20 cellular contexts compared by ENCODE assay signal in genomic region chr6:45589367-45589766, GRCh38.
DNase-seq lines count a peak whose midpoint lies in the region; ATAC-seq, FAIRE-seq and TF ChIP-seq lines count a peak whose summit lies in the region.
"Had no signal": no experiment of that assay in that cellular context is flagged by ENCODE, and none has a peak within 500 bp of the region (broad histone marks: within the 10 kb centered on the region; RNA-seq: fewer than 3 reads in every experiment).

No MANE protein-coding gene starts in this region.

- H4K20me1 ChIP-seq in SK-N-SH (ENCODE audit: insufficient read depth), result no peaks in the 10 kb centered on the region
- H4K20me1 ChIP-seq in keratinocyte (ENCODE audit: control insufficient read depth, extremely low read depth, insufficient read depth, low read length), result no peaks in the 10 kb centered on the region

- H3K9me2 ChIP-seq in SK-N-SH, result no peaks in the 10 kb centered on the region

- H3K4me1 Mint-ChIP-seq in CD4-positive, alpha-beta memory T cell, result peaks cover 72 to 94% (median 81%) of the 10 kb centered on the region in 4 donors
- H3K4me1 Mint-ChIP-seq in activated T-helper 1 cell treated with anti-CD3 and anti-CD28 coated beads, Interleukin-12 subunit alpha, Interleukin-12 subunit beta, Interleukin-2, Interleukin-4 antibody, amounts not matched to agents 30 ng/mL and 10 ng/mL and 1 ng/mL, durations not matched to agents 14 hours and 24 hours and 36 hours (ENCODE audit: low read depth), result peaks cover 88% of the 10 kb centered on the region

- CTCF ChIA-PET in SK-N-SH (lab: Yijun Ruan, JAX), result no interaction called here
- CTCF ChIA-PET in CD4-positive, alpha-beta memory T cell (lab: Charles Lee; ENCODE audit: partially characterized antibody), result interaction anchor here (0.9 to 1.0 kb wide), 2 partner anchors 31 to 125 kb away, joined by 3 to 4 read pairs; no protein-coding TSS in a partner anchor

- H3K9me3 ChIP-seq in SK-N-SH (no peaks in the 10 kb centered on the region), keratinocyte (ENCODE audit: control insufficient read depth, low read depth, low read length) (no peaks in the 10 kb centered on the region), BE2C (no peaks in the 10 kb centered on the region)
- H3K9me3 ChIP-seq in CD4-positive, alpha-beta memory T cell (ENCODE audit: control insufficient read depth in 1 of 2, low read length in 2 of 2), result no peaks in the 10 kb centered on the region
- H3K9me3 ChIP-seq: colonic mucosa, lower lobe of right lung, transverse colon had no signal

- H3K79me2 ChIP-seq in SK-N-SH (ENCODE audit: insufficient read depth) (no peaks in the 10 kb centered on the region), keratinocyte (ENCODE audit: control insufficient read depth, insufficient read depth, low read length) (no peaks in the 10 kb centered on the region)
- H3K79me2 ChIP-seq: parathyroid adenoma had no signal

- POLR2A ChIA-PET in SK-N-SH (lab: Yijun Ruan, JAX), result no interaction called here
- POLR2A ChIA-PET in CD4-positive, alpha-beta memory T cell (lab: Charles Lee; ENCODE audit: partially characterized antibody), result interaction anchor here (0.9 to 1.5 kb wide), 5 partner anchors 30 to 212 kb away, joined by 3 to 5 read pairs (median 4); partner anchors contain the start of gene SUPT3H

- no peak for TF ChIP-seq EP300 in SK-N-SH (IDR thresholded peaks at IDR 0.05; ENCODE audit: borderline replicate concordance in 1 of 2, low read depth in 1 of 2, low read length in 1 of 2)

- no peaks in the 10 kb centered on the region for H3K27me3 Mint-ChIP-seq in CD4-positive, alpha-beta memory T cell
- no peaks in the 10 kb centered on the region for H3K27me3 Mint-ChIP-seq in activated T-helper 1 cell treated with anti-CD3 and anti-CD28 coated beads, Interleukin-12 subunit alpha, Interleukin-12 subunit beta, Interleukin-2, Interleukin-4 antibody, amounts not matched to agents 30 ng/mL and 10 ng/mL and 1 ng/mL, durations not matched to agents 14 hours and 24 hours and 36 hours (ENCODE audit: insufficient read depth)
- H3K27me3 Mint-ChIP-seq: stimulated activated naive CD8-positive, alpha-beta T cell treated with anti-CD3 and anti-CD28 coated beads, Interleukin-15, amount 100 ng/mL, for 72 hours had no signal

- no peak for TF ChIP-seq RAD21 in SK-N-SH (IDR thresholded peaks at IDR 0.05; ENCODE audit: low read length)

- H3K27ac ChIP-seq in SK-N-SH (ENCODE audit: low read depth in 2 of 2, low read length in 1 of 2) (peak overlapping the region; percentile 60 to 83; a peak in 3 of 4 replicates), keratinocyte (ENCODE audit: control insufficient read depth, insufficient read depth, low read length) (peak overlapping the region; percentile 86)
- no peak overlapping the region for H3K27ac ChIP-seq in CD4-positive, alpha-beta memory T cell (ENCODE audit: low read depth, low read length)
- H3K27ac ChIP-seq: 22Rv1, colonic mucosa, lower lobe of right lung, parathyroid adenoma had no signal

- no peaks in the 10 kb centered on the region for H3K9me1 ChIP-seq in keratinocyte (ENCODE audit: control insufficient read depth, extremely low read depth, insufficient read depth, low read length)

- DNase-seq in SK-N-SH, result no peak
- DNase-seq in CD4-positive, alpha-beta memory T cell, result no peak
- no peak for DNase-seq in activated T-helper 1 cell treated with anti-CD3 and anti-CD28 coated beads, Interleukin-12 subunit alpha, Interleukin-12 subunit beta, Interleukin-2, Interleukin-4 antibody, amounts not matched to agents 30 ng/mL and 10 ng/mL and 1 ng/mL, durations not matched to agents 14 hours and 24 hours and 36 hours (ENCODE audit: low spot score)
- DNase-seq in keratinocyte (ENCODE audit: low read depth, low spot score), result no peak
- DNase-seq in activated CD4-positive, CD25-positive, alpha-beta regulatory T cell treated with anti-CD3 and anti-CD28 coated beads, Interleukin-2, amount 50 U/mL, for 72 hours, result no peak
- no peak for DNase-seq in BE2C
- DNase-seq: activated naive CD4-positive, alpha-beta T cell; colonic mucosa; lower lobe of right lung; NCI-H1105 treated with DMSO at 0.1 percent for 48 hours; NCI-H2107; NCI-H524; stimulated activated CD4-positive, alpha-beta T cell treated with anti-CD3 and anti-CD28 coated beads, Interleukin-2, amount 100 ng/mL, for 24 hours; stimulated activated naive CD8-positive, alpha-beta T cell treated with anti-CD3 and anti-CD28 coated beads, Interleukin-15, amount 100 ng/mL, for 72 hours; transverse colon had no signal

- FAIRE-seq in keratinocyte (lab: Jason Lieb, UNC), result no peak
- FAIRE-seq: G401.6 had no signal

- TF ChIP-seq CTCF in SK-N-SH (IDR thresholded peaks at IDR 0.05), result no peak
- no peak for TF ChIP-seq CTCF in keratinocyte (optimal IDR thresholded peaks at IDR 0.05 in 1 of 3, IDR thresholded peaks at IDR 0.05 in 1 of 3, conservative IDR thresholded peaks at IDR 0.05 in 1 of 3; ENCODE audit: extremely low read depth in 1 of 3, insufficient read depth in 2 of 3, low read length in 3 of 3)
- TF ChIP-seq CTCF in BE2C (IDR thresholded peaks at IDR 0.05; ENCODE audit: low read depth, low read length), result no peak

- peak overlapping the region in 7 of 8 donors; percentile 39 to 75 (median 64) for H3K4me3 Mint-ChIP-seq in CD4-positive, alpha-beta memory T cell
- peak overlapping the region; percentile 43 for H3K4me3 Mint-ChIP-seq in activated T-helper 1 cell treated with anti-CD3 and anti-CD28 coated beads, Interleukin-12 subunit alpha, Interleukin-12 subunit beta, Interleukin-2, Interleukin-4 antibody, amounts not matched to agents 30 ng/mL and 10 ng/mL and 1 ng/mL, durations not matched to agents 14 hours and 24 hours and 36 hours
- H3K4me3 Mint-ChIP-seq: stimulated activated naive CD8-positive, alpha-beta T cell treated with anti-CD3 and anti-CD28 coated beads, Interleukin-15, amount 100 ng/mL, for 72 hours had no signal

- 76% methylated on average over 3 of the region's 3 CpGs for WGBS in SK-N-SH (ENCODE audit: low lambda C conversion rate)

- dilution Hi-C loops in keratinocyte (cut with MboI; ENCODE audit: extremely low pct_ligation_motif_present, low sequenced_read_pairs), result no loop called here

- H3K4me3 ChIP-seq in SK-N-SH (ENCODE audit: low read depth in 2 of 2, low read length in 1 of 2) (no peak overlapping the region), keratinocyte (ENCODE audit: control insufficient read depth in 2 of 3, extremely low read depth in 1 of 3, insufficient read depth in 2 of 3, low read depth in 1 of 3, low read length in 3 of 3) (no peak overlapping the region), BE2C (ENCODE audit: low read depth, low read length) (no peak overlapping the region)
- H3K4me3 ChIP-seq in CD4-positive, alpha-beta memory T cell (ENCODE audit: low read length in 2 of 2), result no peak overlapping the region
- H3K4me3 ChIP-seq: colonic mucosa, lower lobe of right lung, transverse colon had no signal

- H3K4me1 ChIP-seq in SK-N-SH (ENCODE audit: control insufficient read depth in 1 of 2, insufficient read depth in 2 of 2, low read depth in 1 of 2, low read length in 1 of 2), result peaks cover 0 to 41% of the 10 kb centered on the region in 2 experiments; a peak in 2 of 4 replicates
- peaks cover 59% of the 10 kb centered on the region for H3K4me1 ChIP-seq in CD4-positive, alpha-beta memory T cell (ENCODE audit: insufficient read depth, low read length)
- H3K4me1 ChIP-seq in keratinocyte (ENCODE audit: control insufficient read depth, extremely low read depth, insufficient read depth, low read length), result peaks cover 54% of the 10 kb centered on the region
- no peaks in the 10 kb centered on the region for H3K4me1 ChIP-seq in BE2C
- H3K4me1 ChIP-seq: colonic mucosa, lower lobe of right lung, parathyroid adenoma had no signal

- peaks cover 5% of the 10 kb centered on the region in 2 donors for H3K36me3 Mint-ChIP-seq in CD4-positive, alpha-beta memory T cell
- H3K36me3 Mint-ChIP-seq in activated T-helper 1 cell treated with anti-CD3 and anti-CD28 coated beads, Interleukin-12 subunit alpha, Interleukin-12 subunit beta, Interleukin-2, Interleukin-4 antibody, amounts not matched to agents 30 ng/mL and 10 ng/mL and 1 ng/mL, durations not matched to agents 14 hours and 24 hours and 36 hours (ENCODE audit: low read depth), result peaks cover 3% of the 10 kb centered on the region

- ATAC-seq in SK-N-SH treated with all-trans-retinoic acid at 6 μM for 48 hours (no peak), GM21423 (IDR thresholded peaks at IDR 0.05; ENCODE audit: unreplicated experiment) (no peak)
- ATAC-seq: lower lobe of right lung had no signal

- peaks cover 16% of the 10 kb centered on the region for H3F3A ChIP-seq in SK-N-SH (replicated peaks; ENCODE audit: insufficient read depth)

- intact Hi-C loops in CD4-positive, alpha-beta memory T cell (cut with micrococcal nuclease), result loop anchor here (5.0 kb wide), 3 partner anchors 33 to 423 kb away; no protein-coding TSS in a partner anchor
- intact Hi-C loops in activated T-helper 1 cell treated with anti-CD3 and anti-CD28 coated beads, Interleukin-12 subunit alpha, Interleukin-12 subunit beta, Interleukin-2, Interleukin-4 antibody, amounts not matched to agents 30 ng/mL and 10 ng/mL and 1 ng/mL, durations not matched to agents 14 hours and 24 hours and 36 hours (cut with micrococcal nuclease), result loop anchor here (5.0 to 10.0 kb wide), 2 partner anchors 152 to 425 kb away; partner anchors contain the start of gene CLIC5

- H3K4me2 ChIP-seq in SK-N-SH (no peak overlapping the region), keratinocyte (ENCODE audit: control insufficient read depth, extremely low read depth, insufficient read depth, low read depth, low read length) (peak overlapping the region; percentile 31)

- no peaks in the 10 kb centered on the region for H3K27me3 ChIP-seq in SK-N-SH (ENCODE audit: insufficient read depth)
- no peaks in the 10 kb centered on the region for H3K27me3 ChIP-seq in CD4-positive, alpha-beta memory T cell (ENCODE audit: insufficient read depth, low read length)
- no peaks in the 10 kb centered on the region for H3K27me3 ChIP-seq in keratinocyte (ENCODE audit: control insufficient read depth, extremely low read depth, insufficient read depth, low read length)
- H3K27me3 ChIP-seq in BE2C, result no peaks in the 10 kb centered on the region
- H3K27me3 ChIP-seq: colonic mucosa, transverse colon had no signal

- H2AFZ ChIP-seq in SK-N-SH (ENCODE audit: low read depth), result no peak overlapping the region
- no peak overlapping the region for H2AFZ ChIP-seq in keratinocyte (ENCODE audit: control insufficient read depth, low read length)
- H2AFZ ChIP-seq: parathyroid adenoma had no signal

- H3K36me3 ChIP-seq in SK-N-SH (replicated peaks in 1 of 2; ENCODE audit: control insufficient read depth in 1 of 2, insufficient read depth in 2 of 2, low read length in 1 of 2) (no peaks in the 10 kb centered on the region), keratinocyte (ENCODE audit: control insufficient read depth in 2 of 2, extremely low read depth in 1 of 2, insufficient read depth in 2 of 2, low read length in 2 of 2) (no peaks in the 10 kb centered on the region), BE2C (no peaks in the 10 kb centered on the region)
- no peaks in the 10 kb centered on the region for H3K36me3 ChIP-seq in CD4-positive, alpha-beta memory T cell (ENCODE audit: insufficient read depth, low read length)
- H3K36me3 ChIP-seq: colonic mucosa, lower lobe of right lung, transverse colon had no signal

- no peak overlapping the region for H3K9ac ChIP-seq in SK-N-SH
- peak overlapping the region; percentile 40 for H3K9ac ChIP-seq in keratinocyte (ENCODE audit: control insufficient read depth, extremely low read depth, insufficient read depth, low read length)
- H3K9ac ChIP-seq: parathyroid adenoma had no signal

- H3K9me3 Mint-ChIP-seq in CD4-positive, alpha-beta memory T cell, result peaks cover 0 to 3% (median 0%) of the 10 kb centered on the region in 8 donors
- peaks cover 4% of the 10 kb centered on the region for H3K9me3 Mint-ChIP-seq in activated T-helper 1 cell treated with anti-CD3 and anti-CD28 coated beads, Interleukin-12 subunit alpha, Interleukin-12 subunit beta, Interleukin-2, Interleukin-4 antibody, amounts not matched to agents 30 ng/mL and 10 ng/mL and 1 ng/mL, durations not matched to agents 14 hours and 24 hours and 36 hours
- H3K9me3 Mint-ChIP-seq: stimulated activated naive CD8-positive, alpha-beta T cell treated with anti-CD3 and anti-CD28 coated beads, Interleukin-15, amount 100 ng/mL, for 72 hours had no signal

- H3K27ac Mint-ChIP-seq in CD4-positive, alpha-beta memory T cell, result peak overlapping the region in 6 of 7 donors; percentile 14 to 75 (median 57)
- H3K27ac Mint-ChIP-seq in activated T-helper 1 cell treated with anti-CD3 and anti-CD28 coated beads, Interleukin-12 subunit alpha, Interleukin-12 subunit beta, Interleukin-2, Interleukin-4 antibody, amounts not matched to agents 30 ng/mL and 10 ng/mL and 1 ng/mL, durations not matched to agents 14 hours and 24 hours and 36 hours, result no peak overlapping the region
- H3K27ac Mint-ChIP-seq: stimulated activated naive CD8-positive, alpha-beta T cell treated with anti-CD3 and anti-CD28 coated beads, Interleukin-15, amount 100 ng/mL, for 72 hours had no signal
